In genomic region chr5:119342414-119342813, GRCh38 we compare ENCODE assay signal across 16 cellular contexts. TPM values are rescaled to one million over a fixed set of nuclear protein-coding genes. Genes with fewer than 3 reads are reported as not detected.
DNase-seq lines count a peak whose midpoint lies in the region; ATAC-seq and TF ChIP-seq lines count a peak whose summit lies in the region.
"Had no signal": no experiment of that assay in that cellular context is flagged by ENCODE, and none has a peak within 500 bp of the region (broad histone marks: within the 10 kb centered on the region; RNA-seq: fewer than 3 reads in every experiment).

No MANE protein-coding gene starts in this region.

- no peak for ATAC-seq in CD8-positive, alpha-beta T cell
- ATAC-seq in T-cell (replicated peaks in 1 of 4) (no peak), GM21717 (IDR thresholded peaks at IDR 0.05; ENCODE audit: unreplicated experiment) (no peak), WTC11 (no peak), HG02970 (IDR thresholded peaks at IDR 0.05; ENCODE audit: low FRiP score, unreplicated experiment) (no peak)
- ATAC-seq: psoas muscle had no signal

- CTCF ChIA-PET in AG04450 (lab: Charles Lee), result interaction anchor here (3.2 kb wide), 1 partner anchor 69 kb away, joined by 11 read pairs; no protein-coding TSS in a partner anchor
- CTCF ChIA-PET in CD8-positive, alpha-beta T cell (lab: Charles Lee), result interaction anchor here (1.0 to 2.7 kb wide), 4 partner anchors 27 to 70 kb away, joined by 3 to 18 read pairs (median 6); no protein-coding TSS in a partner anchor
- CTCF ChIA-PET in T-cell (lab: Charles Lee), result interaction anchor here in 1 of 2 donors (0.6 to 3.4 kb wide), 5 partner anchors 11 to 42 kb away, joined by 3 to 36 read pairs (median 4); partner anchors contain the start of gene TNFAIP8
- CTCF ChIA-PET in WTC11 (lab: Charles Lee), result interaction anchor here (0.7 kb wide), 1 partner anchor 12 kb away, joined by 3 read pairs; no protein-coding TSS in a partner anchor

- TF ChIP-seq CTCF in AG04450 (IDR thresholded peaks at IDR 0.05; ENCODE audit: low read depth, low read length) (no peak), fibroblast of the aortic adventitia (IDR thresholded peaks at IDR 0.05; ENCODE audit: insufficient read depth, low read length) (no peak), WTC11 (IDR thresholded peaks at IDR 0.05) (no peak)
- no peak for TF ChIP-seq CTCF in CD8-positive, alpha-beta T cell (IDR thresholded peaks at IDR 0.05)

- no peaks in the 10 kb centered on the region; the same call in 1 of the 2 replicates for H3K9me3 ChIP-seq in AG04450 (ENCODE audit: control insufficient read depth, insufficient read depth, low read length)
- H3K9me3 ChIP-seq in CD8-positive, alpha-beta T cell (ENCODE audit: low read length), result no peaks in the 10 kb centered on the region
- no peaks in the 10 kb centered on the region for H3K9me3 ChIP-seq in HAP-1
- H3K9me3 ChIP-seq: esophagus muscularis mucosa, psoas muscle, tibial nerve had no signal

- in situ Hi-C loops in HAP-1 (cut with MboI; ENCODE audit: low sequenced_read_pairs), result no loop called here

- no peak overlapping the region for H3K4me3 ChIP-seq in AG04450 (ENCODE audit: low read depth, low read length)
- no peak overlapping the region for H3K4me3 ChIP-seq in CD8-positive, alpha-beta T cell (ENCODE audit: low read depth, low read length)
- no peak overlapping the region for H3K4me3 ChIP-seq in fibroblast of the aortic adventitia (ENCODE audit: low read depth, low read length)
- no peak overlapping the region for H3K4me3 ChIP-seq in HAP-1
- H3K4me3 ChIP-seq: coronary artery, esophagus muscularis mucosa, GM23248, psoas muscle, tibial nerve had no signal

- no peaks in the 10 kb centered on the region for H3K9me3 Mint-ChIP-seq in CD8-positive, alpha-beta T cell
- H3K9me3 Mint-ChIP-seq in T-cell (no peaks in the 10 kb centered on the region), WTC11 (no peaks in the 10 kb centered on the region)

- peaks cover 96% of the 10 kb centered on the region for H3K4me1 ChIP-seq in CD8-positive, alpha-beta T cell (ENCODE audit: insufficient read depth, low read length)
- no peaks in the 10 kb centered on the region for H3K4me1 ChIP-seq in HAP-1
- H3K4me1 ChIP-seq: psoas muscle had no signal

- H3K36me3 ChIP-seq in CD8-positive, alpha-beta T cell (ENCODE audit: insufficient read depth, low read length), result no peaks in the 10 kb centered on the region
- H3K36me3 ChIP-seq in HAP-1 (replicated peaks), result no peaks in the 10 kb centered on the region
- H3K36me3 ChIP-seq: esophagus muscularis mucosa, tibial nerve had no signal

- POLR2A ChIA-PET in AG04450 (lab: Yijun Ruan, JAX), result interaction anchor here (0.7 to 1.0 kb wide), 2 partner anchors 18 to 35 kb away, joined by 3 to 4 read pairs; no protein-coding TSS in a partner anchor
- POLR2A ChIA-PET in CD8-positive, alpha-beta T cell (lab: Charles Lee), result interaction anchor here (0.7 to 1.3 kb wide), 5 partner anchors 11 to 33 kb away, joined by 3 to 6 read pairs (median 3); no protein-coding TSS in a partner anchor
- POLR2A ChIA-PET in T-cell (lab: Charles Lee), result interaction anchor here in 1 of 2 donors (0.8 kb wide), 1 partner anchor 52 kb away, joined by 3 read pairs; no protein-coding TSS in a partner anchor
- POLR2A ChIA-PET in WTC11 (lab: Charles Lee), result interaction anchor here (0.7 kb wide), 1 partner anchor 11 kb away, joined by 3 read pairs; no protein-coding TSS in a partner anchor

- peaks cover 23% of the 10 kb centered on the region for H3K36me3 Mint-ChIP-seq in CD8-positive, alpha-beta T cell
- H3K36me3 Mint-ChIP-seq in T-cell (peaks cover 17% of the 10 kb centered on the region), WTC11 (no peaks in the 10 kb centered on the region)

- peak overlapping the region; percentile 94 for H3K27ac Mint-ChIP-seq in CD8-positive, alpha-beta T cell
- peak overlapping the region; percentile 95 to 98 for H3K27ac Mint-ChIP-seq in T-cell
- no peak overlapping the region for H3K27ac Mint-ChIP-seq in WTC11

- H3K27ac ChIP-seq in AG04450 (ENCODE audit: low read depth, low read length), result peak overlapping the region; percentile 32
- no peak overlapping the region for H3K27ac ChIP-seq in CD8-positive, alpha-beta T cell (ENCODE audit: low read depth, low read length)
- H3K27ac ChIP-seq: C4-2B, coronary artery, esophagus muscularis mucosa, GM23248, psoas muscle had no signal

- peaks cover 95% of the 10 kb centered on the region for H3K4me1 Mint-ChIP-seq in CD8-positive, alpha-beta T cell (ENCODE audit: low read depth)
- H3K4me1 Mint-ChIP-seq in T-cell (peaks cover 94 to 96% (median 96%) of the 10 kb centered on the region in 3 donors), WTC11 (peaks cover 63% of the 10 kb centered on the region)

- no peak for DNase-seq in AG04450 (ENCODE audit: low read depth, low spot score)
- no peak for DNase-seq in CD8-positive, alpha-beta T cell
- no peak for DNase-seq in T-cell
- peak; percentile 18 for DNase-seq in fibroblast of the aortic adventitia (ENCODE audit: low read depth)
- no peak for DNase-seq in WTC11 (ENCODE audit: low spot score)
- DNase-seq in HAP-1 (ENCODE audit: low spot score in 2 of 2), result no peak
- DNase-seq: GM23248, NCI-H146, NCI-H510A treated with DMSO at 0.1 percent for 48 hours, psoas muscle had no signal

- H3K27me3 ChIP-seq in AG04450 (ENCODE audit: control insufficient read depth, insufficient read depth, low read length) (no peaks in the 10 kb centered on the region), HAP-1 (ENCODE audit: low read depth) (no peaks in the 10 kb centered on the region)
- no peaks in the 10 kb centered on the region for H3K27me3 ChIP-seq in CD8-positive, alpha-beta T cell (ENCODE audit: insufficient read depth, low read length)
- H3K27me3 ChIP-seq: esophagus muscularis mucosa, tibial nerve had no signal

- peak overlapping the region; percentile 75 for H3K4me3 Mint-ChIP-seq in CD8-positive, alpha-beta T cell
- peak overlapping the region; percentile 71 to 89 (median 77) for H3K4me3 Mint-ChIP-seq in T-cell
- H3K4me3 Mint-ChIP-seq in WTC11, result no peak overlapping the region

- intact Hi-C loops in CD8-positive, alpha-beta T cell (cut with DNase I, micrococcal nuclease), result loop anchor here (2.0 to 5.0 kb wide), 3 partner anchors 14 to 35 kb away; no protein-coding TSS in a partner anchor

- no peaks in the 10 kb centered on the region for H3K27me3 Mint-ChIP-seq in CD8-positive, alpha-beta T cell (ENCODE audit: low read depth)
- H3K27me3 Mint-ChIP-seq in T-cell (no peaks in the 10 kb centered on the region), WTC11 (ENCODE audit: low read depth) (no peaks in the 10 kb centered on the region)

TF ChIP-seq in WTC11, 78 proteins besides CTCF, POLR2A, EP300 and RAD21 (continues in another document):
- TF ChIP-seq ETV6 (CRISPR knock-in tag; IDR thresholded peaks at IDR 0.05), result no peak
- no peak for TF ChIP-seq ZBTB43 (CRISPR knock-in tag; IDR thresholded peaks at IDR 0.05)
- no peak for TF ChIP-seq CREB1 (CRISPR knock-in tag; IDR thresholded peaks at IDR 0.05)
- TF ChIP-seq PRDM15 (CRISPR knock-in tag; IDR thresholded peaks at IDR 0.05), result no peak
- no peak for TF ChIP-seq ZNF138 (CRISPR knock-in tag; conservative IDR thresholded peaks at IDR 0.05)

RNA-seq across cellular contexts. Expression of gene TNFAIP8, which starts 13.4 kb away (rescaled TPM):
- polyA plus RNA-seq in AG04450 (2011; rRNA removed), result 48.3 and 56.4 TPM in 2 replicates
- polyA minus RNA-seq in AG04450 (2011; rRNA and poly(A)+ RNA removed), result 25.1 and 36.2 TPM in 2 replicates
- 10 to 100 TPM; 62.3 to 63.0 TPM for total RNA-seq in CD8-positive, alpha-beta T cell
- total RNA-seq in T-cell (100 to 1,000 TPM; 128 to 145 (median 135) TPM), fibroblast of the aortic adventitia (ENCODE audit: low replicate concordance) (13.4 and 33.3 TPM in 2 replicates), WTC11 (2021) (18.1 to 24.1 TPM (median 19.9 TPM) in 3 replicates)
